8 cellular contexts compared by ENCODE assay signal in the genomic region with DNA sequence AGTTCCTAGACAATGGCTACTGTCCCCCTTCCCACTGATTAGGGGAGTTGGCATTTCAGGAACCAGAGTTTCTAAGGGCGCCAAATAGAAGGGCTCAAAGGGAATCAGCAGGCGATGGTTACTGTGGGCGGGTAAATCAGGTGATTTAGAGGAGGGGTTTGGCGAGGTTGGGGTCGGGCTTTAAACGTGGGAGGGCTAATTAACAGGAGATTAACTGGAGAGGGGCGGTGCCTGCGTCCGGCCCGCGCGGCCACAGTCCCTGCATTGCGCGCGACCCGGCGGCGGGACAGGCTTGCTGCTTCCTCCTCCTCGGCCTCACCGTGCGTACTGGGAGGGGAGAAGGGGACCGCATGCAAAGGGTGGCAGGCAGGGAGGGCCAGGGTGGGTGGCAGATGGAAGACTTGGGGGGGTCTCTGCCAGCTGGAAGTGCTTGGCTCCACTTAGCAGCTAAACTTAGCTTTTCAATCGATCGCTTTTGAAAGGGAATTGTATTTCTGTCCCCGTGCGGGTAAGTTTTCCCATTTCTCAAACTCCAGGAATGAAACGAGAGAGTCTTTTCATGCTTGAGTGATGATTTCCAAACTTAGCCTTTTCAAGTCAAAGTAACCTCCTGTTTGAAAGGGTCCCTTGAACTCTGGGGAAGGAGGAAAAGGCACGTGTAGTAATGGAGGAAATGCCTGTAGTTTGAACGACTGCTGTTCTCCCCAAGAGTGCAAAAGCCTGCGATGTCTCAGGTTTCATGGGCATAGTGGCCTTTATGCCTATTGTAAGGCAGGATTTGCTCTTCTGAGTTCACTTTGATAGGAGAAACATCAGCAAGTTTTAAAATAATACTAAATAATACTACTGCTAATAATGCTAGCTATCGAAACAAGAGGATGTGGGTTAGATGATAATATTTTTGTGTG. TPM values are rescaled to one million over a fixed set of nuclear protein-coding genes. Genes with fewer than 3 reads are reported as not detected.
DNase-seq lines count a peak whose midpoint lies in the region; ATAC-seq and TF ChIP-seq lines count a peak whose summit lies in the region.
"Had no signal": no experiment of that assay in that cellular context is flagged by ENCODE, and none has a peak within 500 bp of the region (broad histone marks: within the 10 kb centered on the region; RNA-seq: fewer than 3 reads in every experiment).

A gene with protein sequence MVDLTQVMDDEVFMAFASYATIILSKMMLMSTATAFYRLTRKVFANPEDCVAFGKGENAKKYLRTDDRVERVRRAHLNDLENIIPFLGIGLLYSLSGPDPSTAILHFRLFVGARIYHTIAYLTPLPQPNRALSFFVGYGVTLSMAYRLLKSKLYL (plus strand): TSS at position 255 of the 908 bp plus-strand sequence. CDS start 6,608 bp downstream, outside the sequence.

- WGBS in esophagus, 2 donors, result 5 to 6% methylated on average over 29 to 31 of the region's 31 CpGs
- 3 to 5% methylated on average over 28 to 31 of the region's 31 CpGs for WGBS in aorta, 2 donors

- peaks cover 35% of the 10 kb centered on the region for H3K4me1 ChIP-seq in PC-9 (replicated peaks; ENCODE audit: insufficient read depth)
- no peaks in the 10 kb centered on the region for H3K4me1 ChIP-seq in esophagus (ENCODE audit: control insufficient read depth in 2 of 2, insufficient read depth in 2 of 2, low read length in 1 of 2)
- H3K4me1 ChIP-seq in aorta (ENCODE audit: control insufficient read depth in 1 of 2, insufficient read depth in 2 of 2, low read length in 2 of 2), result no peaks in the 10 kb centered on the region

- TF ChIP-seq POLR2A in GM18951 (IDR thresholded peaks at IDR 0.05; ENCODE audit: extremely low read depth, insufficient read depth, insufficient read length), result peak; percentile 78

- in situ Hi-C loops in GM18951 (cut with MboI; ENCODE audit: low sequenced_read_pairs, unreplicated experiment), result no loop called here

- peaks cover 62% of the 10 kb centered on the region for H3K79me2 ChIP-seq in PC-9 (ENCODE audit: low read depth)

- CTCF ChIA-PET in PC-9 (lab: Charles Lee), result no interaction called here

- peaks cover 1% of the 10 kb centered on the region for H3K4me1 Mint-ChIP-seq in activated T-helper 2 cell treated with anti-CD3 and anti-CD28 coated beads, Interferon-gamma antibody, Interleukin-2, Interleukin-4, amounts not matched to agents 10 μg/mL and 5 μg/mL and 100 μg/mL, durations not matched to agents 14 hours and 24 hours and 36 hours (ENCODE audit: low read depth)
- H3K4me1 Mint-ChIP-seq: activated naive CD8-positive, alpha-beta T cell treated with anti-CD3 and anti-CD28 coated beads, Interleukin-2, amount 10 ng/mL, durations not matched to agents 7 days and 5 days had no signal

- peak within 1 kb of the TSS; percentile 85 for H2AFZ ChIP-seq in PC-9

- intact Hi-C loops in PC-9 (cut with micrococcal nuclease; ENCODE audit: unreplicated experiment) (loop anchor here (1.0 to 5.0 kb wide), 4 partner anchors 15 to 391 kb away; no protein-coding TSS in a partner anchor), aorta (cut with DNase I) (no loop called here)
- intact Hi-C loops in activated T-helper 2 cell treated with anti-CD3 and anti-CD28 coated beads, Interferon-gamma antibody, Interleukin-2, Interleukin-4, amounts not matched to agents 10 μg/mL and 5 μg/mL and 100 μg/mL, durations not matched to agents 14 hours and 24 hours and 36 hours (cut with micrococcal nuclease), result no loop called here

- H3K27me3 Mint-ChIP-seq in activated T-helper 2 cell treated with anti-CD3 and anti-CD28 coated beads, Interferon-gamma antibody, Interleukin-2, Interleukin-4, amounts not matched to agents 10 μg/mL and 5 μg/mL and 100 μg/mL, durations not matched to agents 14 hours and 24 hours and 36 hours (ENCODE audit: low read depth), result peaks cover 3% of the 10 kb centered on the region

- no peaks in the 10 kb centered on the region for H3K36me3 Mint-ChIP-seq in activated T-helper 2 cell treated with anti-CD3 and anti-CD28 coated beads, Interferon-gamma antibody, Interleukin-2, Interleukin-4, amounts not matched to agents 10 μg/mL and 5 μg/mL and 100 μg/mL, durations not matched to agents 14 hours and 24 hours and 36 hours (ENCODE audit: low read depth)
- H3K36me3 Mint-ChIP-seq: activated naive CD8-positive, alpha-beta T cell treated with anti-CD3 and anti-CD28 coated beads, Interleukin-2, amount 10 ng/mL, durations not matched to agents 7 days and 5 days had no signal

- peak; percentile 81 to 95 for DNase-seq in PC-9
- DNase-seq in midbrain (lab: John Stamatoyannopoulos, UW), result peak; percentile 27
- DNase-seq in aorta, result peak; percentile 60 to 82
- DNase-seq in activated T-helper 2 cell treated with anti-CD3 and anti-CD28 coated beads, Interferon-gamma antibody, Interleukin-2, Interleukin-4, amounts not matched to agents 10 μg/mL and 5 μg/mL and 100 μg/mL, durations not matched to agents 14 hours and 24 hours and 36 hours (ENCODE audit: low spot score), result no peak
- DNase-seq: activated naive CD8-positive, alpha-beta T cell treated with anti-CD3 and anti-CD28 coated beads, Interleukin-2, amount 10 ng/mL, durations not matched to agents 7 days and 5 days had no signal

- H3K4me3 Mint-ChIP-seq in activated T-helper 2 cell treated with anti-CD3 and anti-CD28 coated beads, Interferon-gamma antibody, Interleukin-2, Interleukin-4, amounts not matched to agents 10 μg/mL and 5 μg/mL and 100 μg/mL, durations not matched to agents 14 hours and 24 hours and 36 hours (ENCODE audit: low read depth), result no peak within 1 kb of the TSS
- H3K4me3 Mint-ChIP-seq: activated naive CD8-positive, alpha-beta T cell treated with anti-CD3 and anti-CD28 coated beads, Interleukin-2, amount 10 ng/mL, durations not matched to agents 7 days and 5 days had no signal

- POLR2A ChIA-PET in PC-9 (lab: Charles Lee; ENCODE audit: unreplicated experiment), result interaction anchor here (0.6 kb wide), 1 partner anchor 24 kb away, joined by 4 read pairs; no protein-coding TSS in a partner anchor

- H3K27ac Mint-ChIP-seq in activated T-helper 2 cell treated with anti-CD3 and anti-CD28 coated beads, Interferon-gamma antibody, Interleukin-2, Interleukin-4, amounts not matched to agents 10 μg/mL and 5 μg/mL and 100 μg/mL, durations not matched to agents 14 hours and 24 hours and 36 hours, result no peak within 1 kb of the TSS
- H3K27ac Mint-ChIP-seq: activated naive CD8-positive, alpha-beta T cell treated with anti-CD3 and anti-CD28 coated beads, Interleukin-2, amount 10 ng/mL, durations not matched to agents 7 days and 5 days had no signal

- peak within 1 kb of the TSS; percentile 97 for H3K4me2 ChIP-seq in PC-9

- BruUV-seq in PC-9 (replicated peaks; lab: Mats Ljungman, UMichigan), result TSS peak; percentile 44

- H3K9me3 ChIP-seq in PC-9 (ENCODE audit: insufficient read depth, low read depth), result no peaks in the 10 kb centered on the region
- H3K9me3 ChIP-seq in esophagus (ENCODE audit: control insufficient read depth in 2 of 2, insufficient read depth in 1 of 2, low read depth in 1 of 2, low read length in 1 of 2), result no peaks in the 10 kb centered on the region
- H3K9me3 ChIP-seq in aorta (ENCODE audit: control insufficient read depth, low read length), result no peaks in the 10 kb centered on the region

- ATAC-seq in HG03432 (IDR thresholded peaks at IDR 0.05; ENCODE audit: unreplicated experiment) (peak; percentile 76), aorta (ENCODE audit: low FRiP score) (peak; percentile 88)

- no peaks in the 10 kb centered on the region for H3K9me2 ChIP-seq in PC-9 (ENCODE audit: insufficient read depth)

- H3K9me3 Mint-ChIP-seq in activated T-helper 2 cell treated with anti-CD3 and anti-CD28 coated beads, Interferon-gamma antibody, Interleukin-2, Interleukin-4, amounts not matched to agents 10 μg/mL and 5 μg/mL and 100 μg/mL, durations not matched to agents 14 hours and 24 hours and 36 hours, result no peaks in the 10 kb centered on the region

- H3K36me3 ChIP-seq in PC-9 (ENCODE audit: low read depth) (peaks cover 15% of the 10 kb centered on the region), esophagus (ENCODE audit: control insufficient read depth in 2 of 2, insufficient read depth in 2 of 2, low read length in 1 of 2) (no peaks in the 10 kb centered on the region), aorta (ENCODE audit: control insufficient read depth in 1 of 2, insufficient read depth in 2 of 2, low read length in 1 of 2) (no peaks in the 10 kb centered on the region)

- peaks cover 43% of the 10 kb centered on the region for H3F3A ChIP-seq in PC-9 (ENCODE audit: insufficient read depth, low read depth)

- H3K27ac ChIP-seq in PC-9 (peak within 1 kb of the TSS; percentile 96), esophagus (ENCODE audit: low read depth in 2 of 2, low read length in 1 of 2) (peak within 1 kb of the TSS; percentile 70 to 73), aorta (ENCODE audit: low read depth in 1 of 2, low read length in 2 of 2) (no peak within 1 kb of the TSS)

- peaks cover 10% of the 10 kb centered on the region; the same call in 1 of the 2 replicates for H4K20me1 ChIP-seq in PC-9 (ENCODE audit: insufficient read depth)

- no peaks in the 10 kb centered on the region for H3K27me3 ChIP-seq in PC-9 (ENCODE audit: insufficient read depth, low read depth)
- H3K27me3 ChIP-seq in esophagus (ENCODE audit: control insufficient read depth in 1 of 2, insufficient read depth in 2 of 2, low read length in 2 of 2), result no peaks in the 10 kb centered on the region
- H3K27me3 ChIP-seq in aorta (ENCODE audit: control insufficient read depth in 1 of 2, insufficient read depth in 2 of 2, low read length in 1 of 2), result no peaks in the 10 kb centered on the region

- H3K4me3 ChIP-seq in PC-9 (peak within 1 kb of the TSS; percentile 87), esophagus (ENCODE audit: low read depth in 1 of 2, low read length in 2 of 2) (peak within 1 kb of the TSS; percentile 49 to 66), aorta (ENCODE audit: low read length in 2 of 2) (peak within 1 kb of the TSS in 1 of 2 donors; percentile 12)

- no peak for TF ChIP-seq CTCF in PC-9 (conservative IDR thresholded peaks at IDR 0.05)

RNA-seq across cellular contexts. Expression of the gene that starts here (rescaled TPM):
- total RNA-seq in PC-9 (2021), result 750 and 766 TPM in 2 replicates
- polyA plus RNA-seq in esophagus, result 100 to 1,000 TPM in 1 of 2 donors, 10 to 100 TPM in 1; 69.9 to 139 TPM
- 10 to 100 TPM; 73.3 to 79.3 TPM for total RNA-seq in aorta
- 10 to 100 TPM in 1 of 2 donors, 1 to 10 TPM in 1; 3.2 to 30.2 TPM for polyA plus RNA-seq in aorta
- total RNA-seq in activated T-helper 2 cell treated with anti-CD3 and anti-CD28 coated beads, Interferon-gamma antibody, Interleukin-2, Interleukin-4, amounts not matched to agents 10 μg/mL and 5 μg/mL and 100 μg/mL, durations not matched to agents 14 hours and 24 hours and 36 hours, result 1.4 and 1.8 TPM in 2 replicates

Comparison
In these comparisons a context has a peak if more than half of its experiments do, and no peak if none do; other contexts are left out.
1. RNA of the gene that starts here (total RNA-seq): 750 to 766 TPM in PC-9 and 73.3 to 79.3 TPM in aorta; 1.4 to 1.8 TPM in activated T-helper 2 cell treated with anti-CD3 and anti-CD28 coated beads, Interferon-gamma antibody, Interleukin-2, Interleukin-4, amounts not matched to agents 10 μg/mL and 5 μg/mL and 100 μg/mL, durations not matched to agents 14 hours and 24 hours and 36 hours; every median in the first group is over 10 times any median in the second.
2. H3K27ac ChIP-seq: peak in PC-9 (single experiment) and esophagus (2 of 2); none in aorta (0 of 2).